ENCODE assay signal across 1 cellular context in genomic region chr1:229298887-229299503, GRCh38.
TF ChIP-seq lines count a peak whose summit lies in the region.

No MANE protein-coding gene starts in this region.

TF ChIP-seq in HepG2, 621 proteins besides CTCF, POLR2A, EP300 and RAD21 (continued from another document and continues in another):
- TF ChIP-seq DMTF1 (CRISPR knock-in tag; IDR thresholded peaks at IDR 0.05) (no peak), CERS6 (CRISPR knock-in tag; IDR thresholded peaks at IDR 0.05) (no peak), ZNF570 (CRISPR knock-in tag; IDR thresholded peaks at IDR 0.05; ENCODE audit: borderline replicate concordance) (no peak), ZNF589 (CRISPR knock-in tag; conservative IDR thresholded peaks at IDR 0.05) (no peak), ZNF552 (CRISPR knock-in tag; IDR thresholded peaks at IDR 0.05; ENCODE audit: borderline replicate concordance) (no peak), ZNF546 (CRISPR knock-in tag; conservative IDR thresholded peaks at IDR 0.05) (no peak), ZNF224 (CRISPR knock-in tag; IDR thresholded peaks at IDR 0.05) (no peak), ATF3 (CRISPR knock-in tag; IDR thresholded peaks at IDR 0.05) (no peak), MXI1 (IDR thresholded peaks at IDR 0.05; ENCODE audit: borderline replicate concordance, low read depth, low read length) (peak; percentile 54; the same call in 1 of the 3 replicates), FOSL2 (CRISPR knock-in tag; IDR thresholded peaks at IDR 0.05) (peak; percentile 60), FOXO1 (CRISPR knock-in tag; IDR thresholded peaks at IDR 0.05) (peak; percentile 75), NFATC3 (CRISPR knock-in tag; IDR thresholded peaks at IDR 0.05) (no peak), ZBTB3 (CRISPR knock-in tag; IDR thresholded peaks at IDR 0.05; ENCODE audit: borderline replicate concordance, low read depth) (no peak), ZNF414 (CRISPR knock-in tag; IDR thresholded peaks at IDR 0.05) (no peak), ZNF121 (CRISPR knock-in tag; IDR thresholded peaks at IDR 0.05) (no peak), ZNF124 (CRISPR knock-in tag; IDR thresholded peaks at IDR 0.05) (no peak), SP5 (CRISPR knock-in tag; IDR thresholded peaks at IDR 0.05; ENCODE audit: borderline replicate concordance, low read depth) (no peak), ZNF878 (CRISPR knock-in tag; IDR thresholded peaks at IDR 0.05) (no peak), FOXM1 (CRISPR knock-in tag; IDR thresholded peaks at IDR 0.05) (no peak), KAT8 (CRISPR knock-in tag; IDR thresholded peaks at IDR 0.05) (no peak; the same call in 1 of the 2 replicates), RNF2 (conservative IDR thresholded peaks at IDR 0.05; ENCODE audit: low read depth) (no peak), MBD4 (IDR thresholded peaks at IDR 0.05; ENCODE audit: borderline replicate concordance, low read length) (no peak), GLMP (CRISPR knock-in tag; IDR thresholded peaks at IDR 0.05; ENCODE audit: borderline replicate concordance) (no peak), XBP1 (CRISPR knock-in tag; IDR thresholded peaks at IDR 0.05) (no peak), RFXANK (CRISPR knock-in tag; IDR thresholded peaks at IDR 0.05) (0 out of 2 replicates have a peak, but pooled peaks have one; percentile 51), ZSCAN21 (CRISPR knock-in tag; IDR thresholded peaks at IDR 0.05; ENCODE audit: borderline replicate concordance) (no peak), HDAC1 (CRISPR knock-in tag; IDR thresholded peaks at IDR 0.05) (peak; percentile 77), ZNF18 (CRISPR knock-in tag; IDR thresholded peaks at IDR 0.05; ENCODE audit: insufficient replicate concordance) (no peak), ZNF468 (CRISPR knock-in tag; IDR thresholded peaks at IDR 0.05) (no peak), PRDM15 (CRISPR knock-in tag; IDR thresholded peaks at IDR 0.05) (no peak), ZBTB7B (CRISPR knock-in tag; IDR thresholded peaks at IDR 0.05) (no peak), ZNF678 (CRISPR knock-in tag; IDR thresholded peaks at IDR 0.05) (no peak), CBFB (CRISPR knock-in tag; IDR thresholded peaks at IDR 0.05) (no peak), ZFP91 (CRISPR knock-in tag; IDR thresholded peaks at IDR 0.05; ENCODE audit: borderline replicate concordance) (no peak), RFX1 (IDR thresholded peaks at IDR 0.05) (peak; percentile 87), ZNF607 (CRISPR knock-in tag; IDR thresholded peaks at IDR 0.05; ENCODE audit: borderline replicate concordance) (no peak), DPF2 (CRISPR knock-in tag; IDR thresholded peaks at IDR 0.05; ENCODE audit: borderline replicate concordance, low read depth) (peak; percentile 44; the same call in 1 of the 2 replicates), ZNF256 (CRISPR knock-in tag; conservative IDR thresholded peaks at IDR 0.05) (no peak), GPN1 (CRISPR knock-in tag; IDR thresholded peaks at IDR 0.05; ENCODE audit: borderline replicate concordance) (no peak), TRAFD1 (CRISPR knock-in tag; IDR thresholded peaks at IDR 0.05; ENCODE audit: borderline replicate concordance) (no peak), NCOR1 (IDR thresholded peaks at IDR 0.05; ENCODE audit: borderline replicate concordance, low read length) (0 out of 2 replicates have a peak, but pooled peaks have one; percentile 40), ZSCAN31 (CRISPR knock-in tag; IDR thresholded peaks at IDR 0.05; ENCODE audit: low read depth) (no peak), HOXD1 (CRISPR knock-in tag; IDR thresholded peaks at IDR 0.05) (no peak), ZNF20 (CRISPR knock-in tag; IDR thresholded peaks at IDR 0.05) (no peak), ZNF788 (CRISPR knock-in tag; IDR thresholded peaks at IDR 0.05; ENCODE audit: borderline replicate concordance) (no peak), HNRNPLL (IDR thresholded peaks at IDR 0.05; ENCODE audit: low read depth, low read length, poor library complexity, severe bottlenecking) (no peak), ZNF225 (CRISPR knock-in tag; IDR thresholded peaks at IDR 0.05) (no peak), IKZF1 (IDR thresholded peaks at IDR 0.05) (no peak), ZNF484 (CRISPR knock-in tag; IDR thresholded peaks at IDR 0.05; ENCODE audit: borderline replicate concordance, low read depth) (no peak), SMARCE1 (IDR thresholded peaks at IDR 0.05; ENCODE audit: borderline replicate concordance) (no peak), TEAD3 (CRISPR knock-in tag; optimal IDR thresholded peaks at IDR 0.05; ENCODE audit: borderline replicate concordance) (peak; percentile 78), PHB2 (IDR thresholded peaks at IDR 0.05; ENCODE audit: partially characterized antibody) (no peak), ZNF431 (CRISPR knock-in tag; IDR thresholded peaks at IDR 0.05; ENCODE audit: borderline replicate concordance, low read depth) (no peak), KLF9 (CRISPR knock-in tag; IDR thresholded peaks at IDR 0.05; ENCODE audit: low read depth) (no peak)
